ENCODE assay signal across 21 cellular contexts in the genomic region with DNA sequence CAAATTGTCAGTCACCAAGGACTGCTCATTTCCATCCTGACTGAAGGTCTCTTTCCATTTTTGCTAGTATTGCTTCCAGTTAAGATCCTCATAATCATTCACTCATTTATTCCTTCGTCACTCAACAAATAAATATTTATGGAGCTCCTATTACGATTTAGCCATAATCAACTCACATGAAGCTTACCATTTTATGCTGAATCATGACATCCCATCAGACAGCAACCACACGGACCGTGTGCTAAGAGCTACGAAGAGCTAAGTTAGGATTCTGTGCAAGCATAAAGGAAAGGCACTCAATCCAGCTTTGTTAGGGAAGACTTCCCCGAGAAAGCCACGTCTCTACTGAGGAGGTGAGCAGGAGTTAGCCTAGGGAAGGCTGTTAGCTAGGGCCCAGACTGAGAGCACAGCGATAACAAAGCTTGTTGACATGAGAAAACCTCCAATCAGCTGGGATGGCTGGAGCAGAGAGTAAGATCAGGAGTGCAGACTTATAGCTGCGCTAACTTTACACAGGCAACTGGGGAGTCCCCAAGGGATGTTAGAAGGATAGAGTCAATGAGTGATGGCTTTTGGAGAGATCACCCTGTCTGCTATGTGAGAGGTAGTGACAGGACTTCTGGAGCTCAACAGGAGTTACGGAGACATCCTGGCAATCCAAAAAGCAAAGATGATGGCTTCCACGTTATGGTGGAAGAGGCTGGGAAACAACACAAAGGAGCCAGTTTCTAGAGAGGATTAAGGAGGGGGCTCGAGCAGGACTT. TPM values are rescaled to one million over a fixed set of nuclear protein-coding genes. Genes with fewer than 3 reads are reported as not detected.
A peak's percentile ranks its signal among the peaks of the same experiment; 100 is the strongest.
DNase-seq lines count a peak whose midpoint lies in the region; ATAC-seq, FAIRE-seq and TF ChIP-seq lines count a peak whose summit lies in the region.
"Had no signal": no experiment of that assay in that cellular context is flagged by ENCODE, and none has a peak within 500 bp of the region (broad histone marks: within the 10 kb centered on the region; RNA-seq: fewer than 3 reads in every experiment).

No MANE protein-coding gene starts in this region.

- H3K4me3 Mint-ChIP-seq in CD4-positive, CD25-positive, alpha-beta regulatory T cell, result no peak overlapping the region
- H3K4me3 Mint-ChIP-seq in astrocyte (ENCODE audit: unreplicated experiment) (no peak overlapping the region), neural progenitor cell (no peak overlapping the region), mesothelial cell of epicardium (no peak overlapping the region)
- H3K4me3 Mint-ChIP-seq: activated CD8-positive, alpha-beta T cell treated with anti-CD3 and anti-CD28 coated beads, Interleukin-2, amount 10 ng/mL, durations not matched to agents 7 days and 5 days; HFFc6; natural killer cell; WTC11 had no signal

- no peaks in the 10 kb centered on the region for H3K36me3 Mint-ChIP-seq in CD4-positive, CD25-positive, alpha-beta regulatory T cell
- H3K36me3 Mint-ChIP-seq in astrocyte (ENCODE audit: low read depth, unreplicated experiment) (peaks cover 5% of the 10 kb centered on the region), neural progenitor cell (peaks cover 7% of the 10 kb centered on the region), mesothelial cell of epicardium (no peaks in the 10 kb centered on the region)
- H3K36me3 Mint-ChIP-seq: natural killer cell had no signal

- 0 out of 2 replicates have a peak overlapping the region, but pooled peaks have one; percentile 7 for H3K4ac ChIP-seq in IMR-90 (ENCODE audit: low read depth, low read length)

- H4K20me1 ChIP-seq in IMR-90 (ENCODE audit: insufficient read depth, low read length) (peaks cover 76% of the 10 kb centered on the region), astrocyte (ENCODE audit: insufficient read depth, low read length) (peaks cover 78% of the 10 kb centered on the region), neural progenitor cell (ENCODE audit: low read depth) (peaks cover 86% of the 10 kb centered on the region)

- H4K5ac ChIP-seq in IMR-90 (ENCODE audit: low read depth, low read length), result no peak overlapping the region

- H4K91ac ChIP-seq in IMR-90 (ENCODE audit: insufficient read depth, low read depth, low read length), result no peak overlapping the region

- peak overlapping the region; percentile 0 for H2AK9ac ChIP-seq in IMR-90 (replicated peaks; ENCODE audit: low read depth, low read length, poor library complexity)

- H3K9me3 ChIP-seq in CD4-positive, CD25-positive, alpha-beta regulatory T cell (ENCODE audit: control insufficient read depth in 2 of 2, low read length in 2 of 2), result no peaks in the 10 kb centered on the region
- H3K9me3 ChIP-seq in IMR-90 (ENCODE audit: control insufficient read depth, insufficient read depth, low read length), result no peaks in the 10 kb centered on the region
- H3K9me3 ChIP-seq in astrocyte (ENCODE audit: insufficient read depth, low read depth, low read length), result no peaks in the 10 kb centered on the region
- H3K9me3 ChIP-seq in neural progenitor cell (ENCODE audit: low read depth), result no peaks in the 10 kb centered on the region
- H3K9me3 ChIP-seq: spleen had no signal

- peaks cover 93% of the 10 kb centered on the region for H3K79me2 ChIP-seq in astrocyte (ENCODE audit: insufficient read depth, low read length)
- H3K79me2 ChIP-seq in neural progenitor cell (ENCODE audit: low read depth), result peaks cover 96% of the 10 kb centered on the region

- H2AK5ac ChIP-seq in IMR-90 (ENCODE audit: low read depth, low read length), result no peak overlapping the region

- H3K18ac ChIP-seq in IMR-90 (ENCODE audit: low read depth, low read length), result no peak overlapping the region

- no peak for DNase-seq in CD4-positive, CD25-positive, alpha-beta regulatory T cell
- DNase-seq in IMR-90 (no peak), astrocyte (ENCODE audit: low read depth) (no peak), neural progenitor cell (ENCODE audit: low spot score) (no peak), mesothelial cell of epicardium (ENCODE audit: low spot score in 2 of 2, unreplicated experiment in 2 of 2) (no peak), ACHN (no peak), iPS-NIHi11 (ENCODE audit: low spot score) (no peak), medulla oblongata (ENCODE audit: extremely low spot score) (no peak)
- DNase-seq: activated CD8-positive, alpha-beta T cell treated with anti-CD3 and anti-CD28 coated beads, Interleukin-2, amount 10 ng/mL, durations not matched to agents 7 days and 5 days; dermis blood vessel endothelial cell; HFFc6; natural killer cell; NCI-H187 treated with DMSO at 0.1 percent for 48 hours; NCI-H345; NK-92 treated with Interleukin-12 subunit alpha and Interleukin-12 subunit beta, amount 100 ng/mL, for 24 hours; T-helper 1 cell had no signal

- ATAC-seq in CD4-positive, CD25-positive, alpha-beta regulatory T cell (ENCODE audit: low read depth in 2 of 2), result no peak
- no peak for ATAC-seq in IMR-90 (ENCODE audit: low read depth)
- ATAC-seq: activated CD8-positive, alpha-beta T cell treated with anti-CD3 and anti-CD28 coated beads, Interleukin-2, amount 10 ng/mL, durations not matched to agents 7 days and 5 days; activated naive CD4-positive, alpha-beta T cell treated with anti-CD3 and anti-CD28 coated beads, Interleukin-2, amount 50 U/mL, for 72 hours; natural killer cell; Right ventricle myocardium inferior; WTC11 had no signal

- H3K23ac ChIP-seq in IMR-90 (ENCODE audit: low read depth, low read length), result peak overlapping the region; percentile 48

- H3K9me1 ChIP-seq in IMR-90 (ENCODE audit: insufficient read depth, low read length), result peaks cover 33% of the 10 kb centered on the region

- H3K14ac ChIP-seq in IMR-90 (replicated peaks; ENCODE audit: low read depth, low read length), result no peak overlapping the region

- dilution Hi-C loops in IMR-90 (cut with HindIII; ENCODE audit: low sequenced_read_pairs, unreplicated experiment), result no loop called here

- in situ Hi-C loops in IMR-90 (cut with MboI; ENCODE audit: low sequenced_read_pairs), result no loop called here
- in situ Hi-C loops in ACHN (cut with HindIII; ENCODE audit: low pct_ligation_motif_present, low pct_unique_long_range_greater_than_20kb, low sequenced_read_pairs), result no loop called here

- H3F3A ChIP-seq in neural progenitor cell (ENCODE audit: low read depth), result peaks cover 52% of the 10 kb centered on the region

- H2BK120ac ChIP-seq in IMR-90 (ENCODE audit: low read depth, low read length), result no peak overlapping the region

- intact Hi-C loops in IMR-90 (cut with micrococcal nuclease), result no loop called here

- H3K4me1 Mint-ChIP-seq in CD4-positive, CD25-positive, alpha-beta regulatory T cell, result peaks cover 5 to 47% (median 38%) of the 10 kb centered on the region in 4 donors
- H3K4me1 Mint-ChIP-seq in astrocyte (ENCODE audit: low read depth, unreplicated experiment) (peaks cover 17% of the 10 kb centered on the region), neural progenitor cell (peaks cover 22% of the 10 kb centered on the region), mesothelial cell of epicardium (peaks cover 20% of the 10 kb centered on the region)

- no peak overlapping the region for H3K27ac ChIP-seq in CD4-positive, CD25-positive, alpha-beta regulatory T cell (ENCODE audit: insufficient read depth, low read length, poor library complexity, severe bottlenecking)
- H3K27ac ChIP-seq in IMR-90 (ENCODE audit: insufficient read depth, low read length), result peak overlapping the region; percentile 28; the same call in 1 of the 2 replicates
- H3K27ac ChIP-seq in astrocyte (ENCODE audit: low read depth, low read length), result no peak overlapping the region
- no peak overlapping the region for H3K27ac ChIP-seq in neural progenitor cell
- H3K27ac ChIP-seq: spleen had no signal

- peaks cover 3% of the 10 kb centered on the region for H3K36me3 ChIP-seq in CD4-positive, CD25-positive, alpha-beta regulatory T cell (ENCODE audit: control insufficient read depth, insufficient read depth, low read length)
- H3K36me3 ChIP-seq in IMR-90 (ENCODE audit: control insufficient read depth, insufficient read depth, low read length), result peaks cover 17% of the 10 kb centered on the region
- H3K36me3 ChIP-seq in astrocyte (ENCODE audit: insufficient read depth, low read length), result peaks cover 5% of the 10 kb centered on the region
- H3K36me3 ChIP-seq in neural progenitor cell, result no peaks in the 10 kb centered on the region

- TF ChIP-seq CTCF in IMR-90 (conservative IDR thresholded peaks at IDR 0.05; ENCODE audit: low read depth, low read length), result no peak
- TF ChIP-seq CTCF in astrocyte (IDR thresholded peaks at IDR 0.05; ENCODE audit: insufficient read depth, low read depth, low read length), result no peak
- no peak for TF ChIP-seq CTCF in neural progenitor cell (IDR thresholded peaks at IDR 0.05)
- TF ChIP-seq CTCF in mesothelial cell of epicardium (IDR thresholded peaks at IDR 0.05; ENCODE audit: unreplicated experiment), result no peak

- peaks cover 47% of the 10 kb centered on the region for H3K4me1 ChIP-seq in CD4-positive, CD25-positive, alpha-beta regulatory T cell (ENCODE audit: control insufficient read depth, insufficient read depth, low read length, poor library complexity, severe bottlenecking)
- peaks cover 14% of the 10 kb centered on the region for H3K4me1 ChIP-seq in IMR-90 (ENCODE audit: control insufficient read depth, insufficient read depth, low read length)
- peaks cover 13% of the 10 kb centered on the region for H3K4me1 ChIP-seq in astrocyte (ENCODE audit: insufficient read depth, low read length)
- peaks cover 29% of the 10 kb centered on the region for H3K4me1 ChIP-seq in neural progenitor cell

- H2AFZ ChIP-seq in IMR-90 (replicated peaks; ENCODE audit: low read length, poor library complexity) (no peak overlapping the region), astrocyte (ENCODE audit: low read depth, low read length) (no peak overlapping the region), neural progenitor cell (replicated peaks) (no peak overlapping the region)

- 73% methylated on average over 3 of the region's 12 CpGs; no CpG with 5 or more reads in 1 of the 2 experiments for WGBS in IMR-90 (ENCODE audit: extremely low coverage in 2 of 2, insufficient read length in 1 of 2), 2 experiments

- no peaks in the 10 kb centered on the region for H3K9me3 Mint-ChIP-seq in CD4-positive, CD25-positive, alpha-beta regulatory T cell
- H3K9me3 Mint-ChIP-seq in astrocyte (ENCODE audit: unreplicated experiment) (no peaks in the 10 kb centered on the region), neural progenitor cell (no peaks in the 10 kb centered on the region), mesothelial cell of epicardium (no peaks in the 10 kb centered on the region)
- H3K9me3 Mint-ChIP-seq: activated naive CD4-positive, alpha-beta T cell treated with anti-CD3 and anti-CD28 coated beads, Interleukin-2, amount 50 U/mL, for 72 hours; HFFc6; natural killer cell; WTC11 had no signal

- no peak overlapping the region for H2BK5ac ChIP-seq in IMR-90 (ENCODE audit: low read depth, low read length, poor library complexity, severe bottlenecking)

- peak overlapping the region; percentile 8 to 44; a peak in 2 of 4 replicates for H4K8ac ChIP-seq in IMR-90 (ENCODE audit: low read depth in 2 of 2, low read length in 2 of 2)

- H3K27me3 ChIP-seq in CD4-positive, CD25-positive, alpha-beta regulatory T cell (ENCODE audit: control insufficient read depth, insufficient read depth, low read length), result no peaks in the 10 kb centered on the region
- no peaks in the 10 kb centered on the region for H3K27me3 ChIP-seq in IMR-90 (ENCODE audit: control insufficient read depth, insufficient read depth, low read length)
- no peaks in the 10 kb centered on the region for H3K27me3 ChIP-seq in astrocyte (ENCODE audit: insufficient read depth, low read length)
- H3K27me3 ChIP-seq in neural progenitor cell, result no peaks in the 10 kb centered on the region
- H3K27me3 ChIP-seq: spleen had no signal

- no peak overlapping the region for H3K4me2 ChIP-seq in IMR-90 (ENCODE audit: low read depth, low read length)
- H3K4me2 ChIP-seq in astrocyte (ENCODE audit: low read length), result peak overlapping the region; percentile 86
- H3K4me2 ChIP-seq in neural progenitor cell, result peak overlapping the region; percentile 77

- H3K79me1 ChIP-seq in IMR-90 (ENCODE audit: low read depth in 1 of 2, low read length in 2 of 2), result peaks cover 3 to 59% of the 10 kb centered on the region in 2 experiments; a peak in 3 of 4 replicates

- TF ChIP-seq RAD21 in IMR-90 (IDR thresholded peaks at IDR 0.05; ENCODE audit: low read length), result no peak

- no peak overlapping the region for H2BK15ac ChIP-seq in IMR-90 (ENCODE audit: low read depth, low read length)

- peak overlapping the region; percentile 27 for H3K4me3 ChIP-seq in CD4-positive, CD25-positive, alpha-beta regulatory T cell (ENCODE audit: low read depth, low read length)
- H3K4me3 ChIP-seq in IMR-90 (ENCODE audit: insufficient read depth, low read depth, low read length), result no peak overlapping the region
- no peak overlapping the region for H3K4me3 ChIP-seq in astrocyte (ENCODE audit: insufficient read depth, low read depth, low read length)
- H3K4me3 ChIP-seq in neural progenitor cell, result peak overlapping the region; percentile 81
- H3K4me3 ChIP-seq: lung had no signal

- H3K27me3 Mint-ChIP-seq in CD4-positive, CD25-positive, alpha-beta regulatory T cell, result peaks cover 4% of the 10 kb centered on the region
- H3K27me3 Mint-ChIP-seq in astrocyte (ENCODE audit: low read depth, unreplicated experiment) (no peaks in the 10 kb centered on the region), neural progenitor cell (ENCODE audit: insufficient read depth, low read depth) (peaks cover 5% of the 10 kb centered on the region), mesothelial cell of epicardium (ENCODE audit: low read depth) (no peaks in the 10 kb centered on the region)

- no peak overlapping the region for H3K56ac ChIP-seq in IMR-90 (ENCODE audit: extremely low read depth, insufficient read depth, low read length)

- H3K9ac ChIP-seq in IMR-90 (ENCODE audit: low read depth, low read length) (no peak overlapping the region), astrocyte (ENCODE audit: low read length) (peak overlapping the region; percentile 0), neural progenitor cell (peak overlapping the region; percentile 40)

- TF ChIP-seq POLR2A in IMR-90 (IDR thresholded peaks at IDR 0.05; ENCODE audit: low read depth, low read length), result no peak

- POLR2A ChIA-PET in IMR-90 (lab: Charles Lee; ENCODE audit: unreplicated experiment), result no interaction called here

- FAIRE-seq in astrocyte (lab: Jason Lieb, UNC), result no peak

- BruUV-seq in IMR-90 (replicated peaks; lab: Mats Ljungman, UMichigan), result no TSS peak

- H3K27ac Mint-ChIP-seq in CD4-positive, CD25-positive, alpha-beta regulatory T cell, result no peak overlapping the region
- H3K27ac Mint-ChIP-seq in astrocyte (ENCODE audit: unreplicated experiment) (no peak overlapping the region), neural progenitor cell (no peak overlapping the region), mesothelial cell of epicardium (no peak overlapping the region)
- H3K27ac Mint-ChIP-seq: activated CD8-positive, alpha-beta T cell treated with anti-CD3 and anti-CD28 coated beads, Interleukin-2, amount 10 ng/mL, durations not matched to agents 7 days and 5 days; activated naive CD4-positive, alpha-beta T cell treated with anti-CD3 and anti-CD28 coated beads, Interleukin-2, amount 50 U/mL, for 72 hours; HFFc6; natural killer cell; WTC11 had no signal

- H2BK20ac ChIP-seq in IMR-90 (ENCODE audit: low read depth, low read length), result no peak overlapping the region

- CTCF ChIA-PET in IMR-90 (lab: Yijun Ruan, JAX), result no interaction called here

RNA-seq across cellular contexts. Expression of gene GID8, which starts 2.6 kb away (rescaled TPM):
- total RNA-seq in CD4-positive, CD25-positive, alpha-beta regulatory T cell, result 31.9 TPM
- 10 to 100 TPM; 15.5 to 19.9 (median 17.0) TPM for polyA plus RNA-seq in CD4-positive, CD25-positive, alpha-beta regulatory T cell
- total RNA-seq in IMR-90 (2012; rRNA removed), result 33.9 and 36.4 TPM in 2 replicates
- 18.8 and 21.5 TPM in 2 replicates for polyA plus RNA-seq in IMR-90 (2012; rRNA removed)
- polyA plus RNA-seq in IMR-90 (2012; cell fraction: cytosol; rRNA removed), result 13.8 and 15.1 TPM in 2 replicates
- polyA plus RNA-seq in IMR-90 (2012; cell fraction: nucleus; rRNA removed; ENCODE audit: low replicate concordance), result 13.2 and 19.6 TPM in 2 replicates
- total RNA-seq in astrocyte, result 37.1 and 37.3 TPM in 2 replicates
- total RNA-seq in neural progenitor cell (ENCODE audit: low replicate concordance), result 48.7 and 50.0 TPM in 2 replicates
- total RNA-seq in mesothelial cell of epicardium, result 57.8 to 59.2 TPM (median 57.9 TPM) in 3 replicates

RNA-seq across cellular contexts. Expression of gene DIDO1, which starts 9.1 kb away (rescaled TPM):
- total RNA-seq in CD4-positive, CD25-positive, alpha-beta regulatory T cell, result 80.8 TPM
- 10 to 100 TPM; 30.9 to 47.8 (median 38.2) TPM for polyA plus RNA-seq in CD4-positive, CD25-positive, alpha-beta regulatory T cell
- total RNA-seq in IMR-90 (2012; rRNA removed) (28.1 and 38.3 TPM in 2 replicates), astrocyte (39.0 and 39.2 TPM in 2 replicates), neural progenitor cell (ENCODE audit: low replicate concordance) (64.5 and 68.5 TPM in 2 replicates), mesothelial cell of epicardium (70.3 to 73.1 TPM (median 70.5 TPM) in 3 replicates)
- polyA plus RNA-seq in IMR-90 (2012; rRNA removed), result 17.5 and 21.8 TPM in 2 replicates
- polyA plus RNA-seq in IMR-90 (2012; cell fraction: cytosol; rRNA removed), result 10.8 and 13.3 TPM in 2 replicates
- polyA plus RNA-seq in IMR-90 (2012; cell fraction: nucleus; rRNA removed; ENCODE audit: low replicate concordance), result 47.1 and 74.1 TPM in 2 replicates

RNA-seq across cellular contexts. Expression of gene SLC17A9, which starts 17.1 kb away (rescaled TPM):
- 4.1 TPM for total RNA-seq in CD4-positive, CD25-positive, alpha-beta regulatory T cell
- under 1 TPM in 3 of 4 donors, not detected in 1; 0.06 to 0.34 (median 0.32) TPM for polyA plus RNA-seq in CD4-positive, CD25-positive, alpha-beta regulatory T cell
- total RNA-seq in IMR-90 (2012; rRNA removed) (1.4 and 2.2 TPM in 2 replicates), astrocyte (11.6 and 12.4 TPM in 2 replicates), neural progenitor cell (ENCODE audit: low replicate concordance) (0.17 and 0.74 TPM in 2 replicates), mesothelial cell of epicardium (5.3 to 7.1 TPM (median 5.7 TPM) in 3 replicates)
- polyA plus RNA-seq in IMR-90 (2012; rRNA removed), result 14.4 and 17.3 TPM in 2 replicates
- 3.7 and 5.8 TPM in 2 replicates for polyA plus RNA-seq in IMR-90 (2012; cell fraction: cytosol; rRNA removed)
- polyA plus RNA-seq in IMR-90 (2012; cell fraction: nucleus; rRNA removed; ENCODE audit: low replicate concordance), result 68.1 and 209 TPM in 2 replicates

Comparison
In these comparisons a context has a peak if more than half of its experiments do, and no peak if none do; other contexts are left out.
1. H3K4me3 ChIP-seq: peak in CD4-positive, CD25-positive, alpha-beta regulatory T cell (single experiment) and neural progenitor cell (single experiment); none in IMR-90 (single experiment) and astrocyte (single experiment).